In the genomic region with DNA sequence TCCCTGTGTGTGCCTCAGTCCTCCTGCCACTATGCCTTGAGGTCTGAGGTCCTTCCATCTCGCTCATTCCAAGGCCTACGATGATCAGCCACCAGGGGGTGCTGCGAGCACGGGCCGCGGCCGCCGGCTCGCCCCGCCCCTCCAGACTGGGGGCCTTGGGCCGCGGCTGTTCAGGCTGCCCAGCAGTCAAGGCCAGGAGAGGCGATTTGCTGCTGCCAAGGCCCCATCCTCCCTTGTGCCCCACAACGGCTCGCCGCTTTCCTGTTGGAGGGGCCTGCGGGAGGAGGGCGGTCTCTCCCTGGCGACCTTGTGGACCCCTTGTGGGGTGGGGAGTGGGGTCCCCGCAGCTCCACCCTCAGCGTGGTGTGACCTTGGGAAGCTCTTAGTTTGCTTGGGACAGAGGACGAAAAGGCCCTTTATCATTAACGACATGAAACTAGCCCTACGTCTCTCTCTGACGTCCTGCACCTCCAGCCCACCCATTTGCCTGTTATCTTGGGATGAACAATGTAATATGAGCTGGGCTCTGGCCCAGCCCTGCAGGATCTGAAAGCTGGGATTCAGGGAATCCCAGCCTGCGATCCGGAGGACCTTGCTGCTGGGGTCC, we compare ENCODE assay signal across 8 cellular contexts. TPM values are rescaled to one million over a fixed set of nuclear protein-coding genes. Genes with fewer than 3 reads are reported as not detected.
A peak's percentile ranks its signal among the peaks of the same experiment; 100 is the strongest.
DNase-seq lines count a peak whose midpoint lies in the region; ATAC-seq, FAIRE-seq and TF ChIP-seq lines count a peak whose summit lies in the region.

No MANE protein-coding gene starts in this region.

- H3K4me1 ChIP-seq in DOHH2 (ENCODE audit: control insufficient read depth, low read length): peaks cover 20% of the 10 kb centered on the region
- H3K4me1 ChIP-seq in HUES64 (ENCODE audit: insufficient read depth, low read length): peaks cover 12% of the 10 kb centered on the region; the same call in 1 of the 2 replicates

- H3K27me3 ChIP-seq in DOHH2 (ENCODE audit: control insufficient read depth, low read length) (peaks cover 21% of the 10 kb centered on the region), HUES64 (ENCODE audit: insufficient read depth, low read length) (peaks cover 24% of the 10 kb centered on the region)

- peaks cover 15% of the 10 kb centered on the region for H3K4me1 Mint-ChIP-seq in nephron
- peaks cover 17% of the 10 kb centered on the region for H3K4me1 Mint-ChIP-seq in stimulated activated memory B cell treated with anti-CD40 and anti-IgM and Interleukin-4, amounts not matched to agents 10 μg/mL and 1 μg/mL and 100 μg/mL, for 72 hours

- no peaks in the 10 kb centered on the region for H3K36me3 ChIP-seq in DOHH2 (ENCODE audit: control insufficient read depth, low read length)
- peaks cover 23% of the 10 kb centered on the region for H3K36me3 ChIP-seq in HUES64 (ENCODE audit: insufficient read depth, low read length)

- peak; percentile 84 for ATAC-seq in stimulated activated memory B cell treated with anti-CD40 and anti-IgM and Interleukin-4, amounts not matched to agents 10 μg/mL and 1 μg/mL and 100 μg/mL, for 72 hours
- no peak for ATAC-seq in GM21390 (IDR thresholded peaks at IDR 0.05; ENCODE audit: unreplicated experiment)

- H3F3A ChIP-seq in DOHH2 (ENCODE audit: control insufficient read depth, insufficient read depth): no peaks in the 10 kb centered on the region

- TF ChIP-seq CTCF in DOHH2 (IDR thresholded peaks at IDR 0.05; ENCODE audit: low read depth, low read length, poor library complexity, severe bottlenecking) (peak; percentile 93), fibroblast of the aortic adventitia (IDR thresholded peaks at IDR 0.05; ENCODE audit: insufficient read depth, low read length) (peak; percentile 77), nephron (IDR thresholded peaks at IDR 0.05; ENCODE audit: unreplicated experiment in 3 of 3) (peak; percentile 95 to 98 (median 97))

- peak overlapping the region; percentile 60 for H3K4me3 ChIP-seq in DOHH2 (ENCODE audit: low read length)
- peak overlapping the region; percentile 55 for H3K4me3 ChIP-seq in HUES64 (ENCODE audit: low read length)
- H3K4me3 ChIP-seq in fibroblast of the aortic adventitia (ENCODE audit: low read depth, low read length): peak overlapping the region; percentile 45

- no peaks in the 10 kb centered on the region for H4K20me1 ChIP-seq in DOHH2 (ENCODE audit: control insufficient read depth, insufficient read depth, low read depth, low read length)

- H3K4me2 ChIP-seq in DOHH2 (ENCODE audit: low read length): peak overlapping the region; percentile 82

- no peaks in the 10 kb centered on the region for H3K79me2 ChIP-seq in DOHH2 (ENCODE audit: control insufficient read depth, low read length)

- peaks cover 39% of the 10 kb centered on the region for H3K27me3 Mint-ChIP-seq in nephron (ENCODE audit: low read depth)
- H3K27me3 Mint-ChIP-seq in stimulated activated memory B cell treated with anti-CD40 and anti-IgM and Interleukin-4, amounts not matched to agents 10 μg/mL and 1 μg/mL and 100 μg/mL, for 72 hours: peaks cover 63% of the 10 kb centered on the region

- H3K27ac ChIP-seq in DOHH2 (ENCODE audit: low read depth, low read length) (no peak overlapping the region), HUES64 (ENCODE audit: low read depth, low read length) (peak overlapping the region; percentile 80; the same call in 1 of the 2 replicates)

- H3K27ac Mint-ChIP-seq in nephron: peak overlapping the region; percentile 92 to 99 (median 95)
- no peak overlapping the region for H3K27ac Mint-ChIP-seq in stimulated activated memory B cell treated with anti-CD40 and anti-IgM and Interleukin-4, amounts not matched to agents 10 μg/mL and 1 μg/mL and 100 μg/mL, for 72 hours

- peak; percentile 49 for DNase-seq in RCC 7860 (ENCODE audit: low spot score)
- DNase-seq in activated T-helper 1 cell treated with anti-CD3 and anti-CD28 coated beads, Interleukin-2, amount 50 U/mL, for 16 hours (ENCODE audit: low read depth in 1 of 2, low spot score in 1 of 2): peak; percentile 70 to 72
- peak; percentile 73 for DNase-seq in fibroblast of the aortic adventitia (ENCODE audit: low read depth)

- H3K9me3 ChIP-seq in DOHH2 (ENCODE audit: control insufficient read depth, insufficient read depth, low read length) (no peaks in the 10 kb centered on the region), HUES64 (ENCODE audit: insufficient read depth, low read depth, low read length) (no peaks in the 10 kb centered on the region)

- 2% methylated on average over 27 of the region's 27 CpGs for WGBS in HUES64

- H3K9me2 ChIP-seq in DOHH2 (replicated peaks; ENCODE audit: control insufficient read depth, low read length): no peaks in the 10 kb centered on the region

- FAIRE-seq in RCC 7860 (lab: Jason Lieb, UNC): no peak

- peaks cover 4% of the 10 kb centered on the region for H3K36me3 Mint-ChIP-seq in nephron (ENCODE audit: low read depth)
- no peaks in the 10 kb centered on the region for H3K36me3 Mint-ChIP-seq in stimulated activated memory B cell treated with anti-CD40 and anti-IgM and Interleukin-4, amounts not matched to agents 10 μg/mL and 1 μg/mL and 100 μg/mL, for 72 hours

- no peaks in the 10 kb centered on the region for H3K9me3 Mint-ChIP-seq in nephron
- no peaks in the 10 kb centered on the region for H3K9me3 Mint-ChIP-seq in stimulated activated memory B cell treated with anti-CD40 and anti-IgM and Interleukin-4, amounts not matched to agents 10 μg/mL and 1 μg/mL and 100 μg/mL, for 72 hours

- peak overlapping the region; percentile 81 to 86 (median 84) for H3K4me3 Mint-ChIP-seq in nephron
- peak overlapping the region; percentile 54 for H3K4me3 Mint-ChIP-seq in stimulated activated memory B cell treated with anti-CD40 and anti-IgM and Interleukin-4, amounts not matched to agents 10 μg/mL and 1 μg/mL and 100 μg/mL, for 72 hours

- peak overlapping the region; percentile 61; the same call in 1 of the 2 replicates for H3K9ac ChIP-seq in HUES64 (ENCODE audit: low read depth, low read length)

RNA-seq across cellular contexts. Expression of a gene that starts 5.4 kb away (rescaled TPM):
- 0.20 TPM for polyA plus RNA-seq in HUES64 (2013, experiment 1 of 2)
- polyA plus RNA-seq in HUES64 (2013, experiment 2 of 2): not detected
- total RNA-seq in fibroblast of the aortic adventitia (ENCODE audit: low replicate concordance): not detected in 2 replicates

RNA-seq across cellular contexts. Expression of a gene that starts 10.1 kb away (rescaled TPM):
- 16.9 TPM for polyA plus RNA-seq in HUES64 (2013, experiment 1 of 2)
- 20.7 TPM for polyA plus RNA-seq in HUES64 (2013, experiment 2 of 2)
- 13.1 and 16.2 TPM in 2 replicates for total RNA-seq in fibroblast of the aortic adventitia (ENCODE audit: low replicate concordance)

RNA-seq across cellular contexts. Expression of a gene that starts 26.3 kb away (rescaled TPM):
- polyA plus RNA-seq in HUES64 (2013, experiment 1 of 2): 10.6 TPM
- polyA plus RNA-seq in HUES64 (2013, experiment 2 of 2): 10.8 TPM
- total RNA-seq in fibroblast of the aortic adventitia (ENCODE audit: low replicate concordance): 19.0 and 38.6 TPM in 2 replicates

RNA-seq across cellular contexts. Expression of a gene that starts 31.4 kb away (rescaled TPM):
- polyA plus RNA-seq in HUES64 (2013, experiment 1 of 2): 346 TPM
- polyA plus RNA-seq in HUES64 (2013, experiment 2 of 2): 404 TPM
- 181 and 457 TPM in 2 replicates for total RNA-seq in fibroblast of the aortic adventitia (ENCODE audit: low replicate concordance)
